ENCODE assay signal across 21 cellular contexts in the genomic region with DNA sequence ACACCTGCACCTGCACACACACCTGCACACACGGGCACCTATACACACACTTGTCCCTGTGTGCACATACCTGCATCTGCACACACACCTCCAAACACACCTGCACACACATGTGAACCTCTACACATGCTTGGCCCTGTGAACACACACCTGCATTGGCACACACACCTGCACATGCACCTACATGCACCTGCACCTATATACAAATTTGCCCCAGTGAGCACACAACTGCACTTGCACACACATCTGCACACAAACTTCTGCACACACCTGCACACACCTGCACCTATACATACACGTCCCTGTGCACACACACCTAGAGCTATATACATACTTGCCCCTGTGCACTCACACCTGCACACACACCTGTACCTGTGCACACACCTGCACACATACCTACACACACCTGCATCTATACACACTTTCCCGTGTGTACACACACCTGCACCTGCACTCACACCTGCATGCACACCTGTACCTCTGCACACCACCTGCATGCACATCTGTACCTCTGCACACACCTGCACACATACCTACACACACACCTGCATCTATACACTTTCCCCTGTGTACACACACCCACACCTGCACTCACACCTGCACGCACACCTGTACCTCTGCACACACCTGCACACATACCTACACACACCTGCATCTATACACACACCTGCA. TPM values are rescaled to one million over a fixed set of nuclear protein-coding genes. Genes with fewer than 3 reads are reported as not detected.
DNase-seq lines count a peak whose midpoint lies in the region; ATAC-seq, FAIRE-seq and TF ChIP-seq lines count a peak whose summit lies in the region.
"Had no signal": no experiment of that assay in that cellular context is flagged by ENCODE, and none has a peak within 500 bp of the region (broad histone marks: within the 10 kb centered on the region; RNA-seq: fewer than 3 reads in every experiment).

No MANE protein-coding gene starts in this region.

- no peak overlapping the region for H3K14ac ChIP-seq in H1 (ENCODE audit: insufficient read length)

- no peaks in the 10 kb centered on the region for H3K9me3 Mint-ChIP-seq in osteocyte (ENCODE audit: unreplicated experiment)
- H3K9me3 Mint-ChIP-seq: activated CD4-positive, alpha-beta T cell treated with anti-CD3 and anti-CD28 coated beads, Interleukin-2, amount 10 ng/mL, durations not matched to agents 7 days and 5 days had no signal

- H3K4me1 ChIP-seq in right atrium auricular region (peaks cover 0 to 20% of the 10 kb centered on the region in 2 donors), heart right ventricle (peaks cover 0 to 16% (median 3%) of the 10 kb centered on the region in 9 donors), H1 (replicated peaks in 1 of 4; ENCODE audit: control insufficient read depth in 3 of 4, insufficient read depth in 4 of 4, low read length in 3 of 4) (no peaks in the 10 kb centered on the region)

- H4K8ac ChIP-seq in H1 (ENCODE audit: extremely low read depth, insufficient read depth, low read length): no peak overlapping the region; the same call in 1 of the 2 replicates

- no peak overlapping the region for H3K4ac ChIP-seq in H1 (replicated peaks; ENCODE audit: insufficient read length, low read depth, low read length)

- H2BK120ac ChIP-seq in H1 (replicated peaks; ENCODE audit: low read depth, low read length): no peak overlapping the region

- H4K91ac ChIP-seq in H1 (replicated peaks; ENCODE audit: insufficient read length, low read length): no peak overlapping the region

- H3K4me2 ChIP-seq in H1 (ENCODE audit: insufficient read depth in 1 of 2, low read depth in 2 of 2, low read length in 2 of 2): no peak overlapping the region

- no peaks in the 10 kb centered on the region for H3K36me3 Mint-ChIP-seq in osteocyte (ENCODE audit: unreplicated experiment)
- H3K36me3 Mint-ChIP-seq: CD4-positive, alpha-beta memory T cell had no signal

- TF ChIP-seq EP300 in H1 (IDR thresholded peaks at IDR 0.05; ENCODE audit: borderline replicate concordance in 1 of 2, low read depth in 2 of 2, low read length in 2 of 2): no peak

- TF ChIP-seq POLR2A in H1 (IDR thresholded peaks at IDR 0.05; ENCODE audit: control extremely low read depth in 1 of 2, low read depth in 2 of 2, low read length in 2 of 2): no peak
- TF ChIP-seq POLR2A in GM18505 (IDR thresholded peaks at IDR 0.05; ENCODE audit: borderline replicate concordance, extremely low read depth, insufficient read depth, insufficient read length): no peak

- H3K18ac ChIP-seq in H1 (ENCODE audit: extremely low read depth, low read length): no peak overlapping the region

- no peak overlapping the region for H2BK15ac ChIP-seq in H1 (ENCODE audit: low read length)

- H3K9me3 ChIP-seq in right atrium auricular region (no peaks in the 10 kb centered on the region), heart right ventricle (no peaks in the 10 kb centered on the region), H1 (ENCODE audit: insufficient read depth in 2 of 2, low read depth in 1 of 2, low read length in 1 of 2) (no peaks in the 10 kb centered on the region)
- H3K9me3 ChIP-seq: esophagus squamous epithelium, neutrophil, tibial nerve had no signal

- CTCF ChIA-PET in H1 (lab: Charles Lee; ENCODE audit: partially characterized antibody): interaction anchor here (1.6 kb wide), 1 partner anchor 19 kb away, joined by 4 read pairs; no protein-coding TSS in a partner anchor

- no peaks in the 10 kb centered on the region for H3K36me3 ChIP-seq in right atrium auricular region
- H3K36me3 ChIP-seq in heart right ventricle: no peaks in the 10 kb centered on the region
- H3K36me3 ChIP-seq in H1 (ENCODE audit: control insufficient read depth in 2 of 4, insufficient read depth in 4 of 4, low read length in 3 of 4): no peaks in the 10 kb centered on the region
- H3K36me3 ChIP-seq: esophagus squamous epithelium, neutrophil, tibial nerve had no signal

- peak; percentile 13 for DNase-seq in right atrium auricular region (ENCODE audit: low spot score)
- DNase-seq in heart right ventricle: no peak
- DNase-seq in H1 (ENCODE audit: low read depth in 1 of 2, low spot score in 2 of 2): no peak
- DNase-seq in osteocyte (ENCODE audit: extremely low spot score, unreplicated experiment): peak; percentile 40
- no peak for DNase-seq in NCI-H146 (lab: John Stamatoyannopoulos, UW)
- DNase-seq: activated CD4-positive, alpha-beta T cell treated with anti-CD3 and anti-CD28 coated beads, Interleukin-2, amount 10 ng/mL, durations not matched to agents 7 days and 5 days; activated gamma-delta T cell; amniotic stem cell; CD4-positive, alpha-beta memory T cell; central memory CD4-positive, alpha-beta T cell; effector CD4-positive, alpha-beta T cell; esophagus squamous epithelium; KG1; NCI-H446 treated with DMSO at 0.1 percent for 48 hours had no signal

- no peaks in the 10 kb centered on the region for H3K79me2 ChIP-seq in H1 (ENCODE audit: control insufficient read depth in 1 of 2, insufficient read depth in 2 of 2, low read length in 2 of 2)

- no peak overlapping the region for H3K27ac Mint-ChIP-seq in osteocyte (ENCODE audit: unreplicated experiment)
- H3K27ac Mint-ChIP-seq: activated CD4-positive, alpha-beta T cell treated with anti-CD3 and anti-CD28 coated beads, Interleukin-2, amount 10 ng/mL, durations not matched to agents 7 days and 5 days had no signal

- FAIRE-seq in H1 (lab: Jason Lieb, UNC): no peak
- FAIRE-seq: GM12892, TTC549 had no signal

- no peaks in the 10 kb centered on the region for H3K27me3 ChIP-seq in right atrium auricular region
- H3K27me3 ChIP-seq in heart right ventricle: peaks cover 0 to 4% (median 0%) of the 10 kb centered on the region in 7 donors
- H3K27me3 ChIP-seq in H1 (replicated peaks in 1 of 4; ENCODE audit: control insufficient read depth in 3 of 4, extremely low read depth in 1 of 4, insufficient read depth in 3 of 4, low read length in 3 of 4): no peaks in the 10 kb centered on the region

- H3K9ac ChIP-seq in H1 (replicated peaks in 1 of 4; ENCODE audit: extremely low read depth in 1 of 4, low read depth in 3 of 4, low read length in 3 of 4): no peak overlapping the region

- POLR2A ChIA-PET in H1 (lab: Charles Lee; ENCODE audit: partially characterized antibody): interaction anchor here (1.1 kb wide), 1 partner anchor 53 kb away, joined by 3 read pairs; no protein-coding TSS in a partner anchor

- no peak for TF ChIP-seq RAD21 in H1 (IDR thresholded peaks at IDR 0.05 in 1 of 2, conservative IDR thresholded peaks at IDR 0.05 in 1 of 2; ENCODE audit: low read depth in 2 of 2, low read length in 2 of 2)

- H2BK12ac ChIP-seq in H1 (ENCODE audit: low read depth, low read length): 0 out of 2 replicates have a peak overlapping the region, but pooled peaks have one; percentile 18

- ATAC-seq in heart right ventricle: no peak
- no peak for ATAC-seq in GM18505 (IDR thresholded peaks at IDR 0.05; ENCODE audit: unreplicated experiment)
- no peak for ATAC-seq in GM21367 (IDR thresholded peaks at IDR 0.05; ENCODE audit: unreplicated experiment)
- ATAC-seq in GM21390 (IDR thresholded peaks at IDR 0.05; ENCODE audit: unreplicated experiment): no peak

- no peak overlapping the region for H2AK5ac ChIP-seq in H1 (ENCODE audit: low read depth, low read length)

- TF ChIP-seq CTCF in right atrium auricular region (IDR thresholded peaks at IDR 0.05): no peak
- TF ChIP-seq CTCF in heart right ventricle (IDR thresholded peaks at IDR 0.05): no peak
- no peak for TF ChIP-seq CTCF in H1 (IDR thresholded peaks at IDR 0.05; ENCODE audit: control extremely low read depth in 1 of 3, insufficient read depth in 1 of 3, low read depth in 1 of 3, low read length in 3 of 3)
- no peak for TF ChIP-seq CTCF in osteocyte (IDR thresholded peaks at IDR 0.05)

- H3K56ac ChIP-seq in H1 (replicated peaks; ENCODE audit: insufficient read length, low read depth, low read length): no peak overlapping the region

- no peak overlapping the region for H2BK5ac ChIP-seq in H1 (ENCODE audit: low read depth, low read length)

- H3K27me3 Mint-ChIP-seq in osteocyte (ENCODE audit: unreplicated experiment): peaks cover 51% of the 10 kb centered on the region
- H3K27me3 Mint-ChIP-seq: activated CD4-positive, alpha-beta T cell treated with anti-CD3 and anti-CD28 coated beads, Interleukin-2, amount 10 ng/mL, durations not matched to agents 7 days and 5 days; CD4-positive, alpha-beta memory T cell had no signal

- H3K27ac ChIP-seq in right atrium auricular region (no peak overlapping the region), heart right ventricle (no peak overlapping the region), H1 (ENCODE audit: low read depth, low read length) (no peak overlapping the region)
- H3K27ac ChIP-seq: esophagus squamous epithelium, neutrophil, tibial nerve had no signal

- no peak overlapping the region for H4K5ac ChIP-seq in H1 (ENCODE audit: insufficient read length, low read depth, low read length)

- H3K23me2 ChIP-seq in H1 (ENCODE audit: low read depth, low read length): no peaks in the 10 kb centered on the region

- H3K23ac ChIP-seq in H1 (ENCODE audit: insufficient read length): no peak overlapping the region

- H3K79me1 ChIP-seq in H1 (ENCODE audit: low read depth, low read length): no peaks in the 10 kb centered on the region

- peaks cover 2% of the 10 kb centered on the region for H3K4me1 Mint-ChIP-seq in osteocyte (ENCODE audit: unreplicated experiment)
- H3K4me1 Mint-ChIP-seq: activated CD4-positive, alpha-beta T cell treated with anti-CD3 and anti-CD28 coated beads, Interleukin-2, amount 10 ng/mL, durations not matched to agents 7 days and 5 days had no signal

- H3K4me3 Mint-ChIP-seq in osteocyte (ENCODE audit: unreplicated experiment): no peak overlapping the region
- H3K4me3 Mint-ChIP-seq: activated CD4-positive, alpha-beta T cell treated with anti-CD3 and anti-CD28 coated beads, Interleukin-2, amount 10 ng/mL, durations not matched to agents 7 days and 5 days; CD4-positive, alpha-beta memory T cell had no signal

- intact Hi-C loops in heart right ventricle (cut with DNase I): no loop called here

- H4K20me1 ChIP-seq in H1 (replicated peaks in 1 of 2; ENCODE audit: control insufficient read depth in 1 of 2, insufficient read depth in 2 of 2, low read length in 2 of 2): peaks cover 0 to 4% of the 10 kb centered on the region in 2 experiments

- H2BK20ac ChIP-seq in H1 (ENCODE audit: low read length): no peak overlapping the region

- H3K4me3 ChIP-seq in right atrium auricular region (no peak overlapping the region), heart right ventricle (no peak overlapping the region), H1 (ENCODE audit: extremely low read depth in 1 of 4, insufficient read depth in 2 of 4, low read depth in 3 of 4, low read length in 4 of 4) (no peak overlapping the region)
- H3K4me3 ChIP-seq: esophagus squamous epithelium, tibial nerve had no signal

- 83 to 86% methylated on average over 4 of the region's 4 CpGs for WGBS in heart right ventricle, 2 donors
- WGBS in H1 (ENCODE audit: extremely low coverage in 1 of 2, insufficient coverage in 1 of 2, insufficient read length in 1 of 2, insufficient replicate concordance in 2 of 2, low coverage in 1 of 2, low lambda C conversion rate in 2 of 2, missing lambda C conversion rate in 1 of 2), 2 experiments: 77% methylated on average over 4 of the region's 4 CpGs; no CpG with 5 or more reads in 1 of the 2 experiments

- no peak overlapping the region for H2AFZ ChIP-seq in H1 (ENCODE audit: low read length)

RNA-seq across cellular contexts. Expression of a gene that starts 21.5 kb away (rescaled TPM):
- 10 to 100 TPM; 13.2 to 18.1 TPM for total RNA-seq in right atrium auricular region
- total RNA-seq in heart right ventricle: 10 to 100 TPM in 3 of 10 donors, 1 to 10 TPM in 7; 5.6 to 25.5 (median 8.9) TPM
- 10 to 100 TPM; 14.8 to 23.8 TPM for polyA plus RNA-seq in heart right ventricle
- total RNA-seq in H1 (2021; fragmentation: NEBNext Ultra II Directional; extraction: Animal tissue kit (Norgen Biotek cat#: 25700)): 260 and 266 TPM in 2 replicates
- polyA plus RNA-seq in H1 (2011; rRNA removed): 107 and 168 TPM in 2 replicates
- 145 TPM for polyA plus RNA-seq in H1 (2011; cell fraction: cytosol; rRNA removed)
- polyA plus RNA-seq in H1 (2011; cell fraction: nucleus; rRNA removed): 161 TPM
- polyA plus RNA-seq in H1 (2012, experiment 1 of 2): 129 to 148 TPM (median 136 TPM) in 4 replicates
- polyA plus RNA-seq in H1 (2012, experiment 2 of 2): 146 TPM
- 245 TPM for polyA plus RNA-seq in H1 (2013, experiment 1 of 2)
- polyA plus RNA-seq in H1 (2013, experiment 2 of 2): 311 TPM
- polyA minus RNA-seq in H1 (2011; rRNA and poly(A)+ RNA removed): 76.4 and 90.5 TPM in 2 replicates
- polyA minus RNA-seq in H1 (2011; cell fraction: cytosol; rRNA and poly(A)+ RNA removed): 92.9 TPM
- polyA minus RNA-seq in H1 (2011; cell fraction: nucleus; rRNA and poly(A)+ RNA removed): 64.8 TPM
- 37.9 and 39.9 TPM in 2 replicates for total RNA-seq in osteocyte

Comparison
In these comparisons a context has a peak if more than half of its experiments do, and no peak if none do; other contexts are left out.
1. DNase-seq: peak in right atrium auricular region (single experiment) and osteocyte (single experiment); none in heart right ventricle (0 of 2), H1 (0 of 2) and NCI-H146 (single experiment).